ENCODE assay signal across 1 cellular context in the genomic region with DNA sequence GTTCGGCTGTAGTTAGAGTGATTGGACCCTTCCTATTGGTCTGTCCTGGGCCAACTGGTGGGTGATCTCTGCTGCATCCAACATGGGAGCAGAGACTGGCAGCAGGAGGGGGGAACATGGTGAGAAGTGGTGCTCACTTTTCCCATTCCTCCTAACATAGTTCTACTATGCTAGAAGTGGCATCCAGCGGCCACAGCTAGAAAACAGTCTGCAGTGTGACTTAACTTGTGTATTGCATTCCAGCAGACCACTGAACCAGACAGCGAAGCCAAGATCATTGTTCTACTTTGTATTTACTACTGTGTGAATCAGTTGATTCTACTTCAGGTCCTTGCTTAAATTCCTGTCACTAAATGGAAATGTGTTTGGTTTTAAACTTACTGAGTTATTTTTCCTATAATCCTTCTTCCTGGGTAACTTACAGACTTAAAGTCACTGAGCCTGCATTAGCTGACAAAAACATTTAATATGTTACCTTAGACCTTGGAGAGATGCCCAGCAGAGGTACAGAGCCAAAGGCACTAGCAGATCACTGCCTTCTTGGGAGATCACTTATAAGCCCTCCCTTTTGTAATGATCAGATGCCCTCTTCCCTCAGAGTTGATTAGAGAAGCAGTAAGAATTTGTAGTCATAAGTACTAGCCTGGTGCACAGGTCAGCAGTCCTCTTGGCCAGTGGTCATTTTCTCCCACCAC.
TF ChIP-seq lines count a peak whose summit lies in the region.

No MANE protein-coding gene starts in this region.

TF ChIP-seq in Ishikawa, 13 proteins besides CTCF, POLR2A, EP300 and RAD21 (continued from another document):
- TF ChIP-seq REST (IDR thresholded peaks at IDR 0.05; ENCODE audit: low read depth) (no peak), YY1 (IDR thresholded peaks at IDR 0.05; ENCODE audit: low read depth) (no peak), EGR1 (IDR thresholded peaks at IDR 0.05) (no peak), TEAD4 (IDR thresholded peaks at IDR 0.05) (peak; percentile 94), TAF1 (IDR thresholded peaks at IDR 0.05; ENCODE audit: low read depth) (no peak), CREB1 (IDR thresholded peaks at IDR 0.05; ENCODE audit: low read depth) (no peak), FOXM1 (IDR thresholded peaks at IDR 0.05; ENCODE audit: borderline replicate concordance, low read depth) (peak; percentile 37; the same call in 1 of the 2 replicates), NFIC (IDR thresholded peaks at IDR 0.05) (peak; percentile 49; the same call in 1 of the 2 replicates), TCF12 (IDR thresholded peaks at IDR 0.05; ENCODE audit: low read depth) (peak; percentile 26), MAX (IDR thresholded peaks at IDR 0.05) (peak; percentile 64), CEBPB (IDR thresholded peaks at IDR 0.05) (peak; percentile 24; the same call in 1 of the 2 replicates)
- TF ChIP-seq, protein P1, sequence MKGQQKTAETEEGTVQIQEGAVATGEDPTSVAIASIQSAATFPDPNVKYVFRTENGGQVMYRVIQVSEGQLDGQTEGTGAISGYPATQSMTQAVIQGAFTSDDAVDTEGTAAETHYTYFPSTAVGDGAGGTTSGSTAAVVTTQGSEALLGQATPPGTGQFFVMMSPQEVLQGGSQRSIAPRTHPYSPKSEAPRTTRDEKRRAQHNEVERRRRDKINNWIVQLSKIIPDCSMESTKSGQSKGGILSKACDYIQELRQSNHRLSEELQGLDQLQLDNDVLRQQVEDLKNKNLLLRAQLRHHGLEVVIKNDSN (IDR thresholded peaks at IDR 0.05): 0 out of 2 replicates have a peak, but pooled peaks have one; percentile 14
